1 cellular context compared by ENCODE assay signal in the genomic region with DNA sequence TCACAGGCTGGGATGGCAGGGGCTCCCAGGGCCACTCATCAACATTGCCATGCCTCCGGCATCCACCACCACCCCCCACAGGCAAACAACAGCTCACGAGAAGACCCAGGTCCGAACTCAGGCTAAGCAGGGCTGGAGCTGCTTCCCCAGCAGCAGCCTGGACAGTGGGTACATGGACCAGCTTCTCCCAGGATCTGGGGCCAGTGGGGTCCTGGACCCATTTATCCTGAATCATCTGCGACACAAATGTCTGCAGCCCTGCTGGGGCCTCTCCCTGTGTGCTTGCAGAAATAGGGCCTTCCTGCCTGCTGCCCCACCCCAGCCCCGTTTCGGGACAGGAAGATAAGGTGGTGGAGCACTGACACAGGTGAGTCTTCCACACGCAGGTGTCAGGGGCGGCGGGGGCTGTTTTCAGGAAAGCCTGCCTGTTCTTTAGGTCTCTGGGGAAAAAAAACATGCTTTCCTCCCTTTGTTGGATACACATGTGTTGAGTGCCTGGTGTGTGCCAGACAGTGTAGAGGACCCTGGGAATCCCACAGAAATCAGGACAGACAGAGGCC.
TF ChIP-seq lines count a peak whose summit lies in the region.

No MANE protein-coding gene starts in this region.

TF ChIP-seq in HepG2, 621 proteins besides CTCF, POLR2A, EP300 and RAD21:
- TF ChIP-seq ZNF10 (CRISPR knock-in tag; IDR thresholded peaks at IDR 0.05; ENCODE audit: borderline replicate concordance, low read depth) (no peak), AGO2 (optimal IDR thresholded peaks at IDR 0.05; ENCODE audit: low read depth, low read length) (peak; percentile 26)
TF ChIP-seq in HepG2: peak in this region for 1.
